10 cellular contexts compared by ENCODE assay signal in the genomic region with DNA sequence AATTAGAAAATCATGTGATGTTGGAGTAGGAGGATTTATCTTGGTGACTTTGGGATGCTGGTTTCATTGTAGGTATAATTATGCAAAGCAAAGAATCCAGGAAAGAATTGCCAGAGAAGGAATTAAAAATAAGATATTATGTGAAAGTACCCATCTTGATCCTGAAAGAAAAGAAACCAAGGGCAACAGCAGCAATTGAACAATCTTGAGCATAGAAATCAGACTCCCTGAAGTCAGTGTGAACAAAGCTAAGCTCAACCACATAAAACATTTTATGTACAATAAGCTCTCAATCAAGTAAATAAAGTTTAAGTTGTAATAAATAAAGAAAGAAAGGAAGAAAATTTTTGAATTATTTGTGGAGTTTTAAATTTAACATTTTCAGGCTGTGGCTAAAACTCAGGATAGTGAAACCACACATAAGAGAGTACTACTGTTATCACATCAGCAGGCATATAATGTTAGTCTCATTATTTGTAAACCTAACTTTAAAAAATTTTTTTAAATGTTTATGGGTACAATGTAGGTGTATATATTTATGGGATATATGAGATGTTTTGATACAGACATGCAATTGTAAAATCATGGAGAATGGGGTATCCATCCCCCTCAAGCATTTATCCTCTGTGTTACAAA. TPM values are rescaled to one million over a fixed set of nuclear protein-coding genes. Genes with fewer than 3 reads are reported as not detected.
DNase-seq lines count a peak whose midpoint lies in the region; ATAC-seq, FAIRE-seq and TF ChIP-seq lines count a peak whose summit lies in the region.
"Had no signal": no experiment of that assay in that cellular context is flagged by ENCODE, and none has a peak within 500 bp of the region (broad histone marks: within the 10 kb centered on the region; RNA-seq: fewer than 3 reads in every experiment).

No MANE protein-coding gene starts in this region.

- peak overlapping the region; percentile 45 for H3K4me3 ChIP-seq in suprapubic skin
- H3K4me3 ChIP-seq: BLaER1 treated with 17β-estradiol and CSF1 and Interleukin-3, amounts not matched to agents 10 nM and 100 nM had no signal

- peak; percentile 56 for FAIRE-seq in islet of Langerhans (lab: Jason Lieb, UNC)

- CTCF ChIA-PET in activated CD8-positive, alpha-beta memory T cell treated with anti-CD3 and anti-CD28 coated beads, Interleukin-2, amount 10 ng/mL, durations not matched to agents 7 days and 5 days (lab: Charles Lee), result interaction anchor here (0.9 to 3.6 kb wide), 5 partner anchors 11 to 34 kb away, joined by 3 to 12 read pairs (median 5); partner anchors contain the start of gene GPR55

- H3K9me3 ChIP-seq in suprapubic skin, result no peaks in the 10 kb centered on the region

- H3K9me3 Mint-ChIP-seq in activated CD8-positive, alpha-beta memory T cell treated with anti-CD3 and anti-CD28 coated beads, Interleukin-2, amount 10 ng/mL, durations not matched to agents 7 days and 5 days (ENCODE audit: low read depth), result no peaks in the 10 kb centered on the region
- no peaks in the 10 kb centered on the region for H3K9me3 Mint-ChIP-seq in activated naive CD8-positive, alpha-beta T cell (ENCODE audit: low read depth)

- H3K36me3 Mint-ChIP-seq in activated CD8-positive, alpha-beta memory T cell treated with anti-CD3 and anti-CD28 coated beads, Interleukin-2, amount 10 ng/mL, durations not matched to agents 7 days and 5 days, result peaks cover 32% of the 10 kb centered on the region
- H3K36me3 Mint-ChIP-seq in activated naive CD8-positive, alpha-beta T cell, result no peaks in the 10 kb centered on the region

- no peak for TF ChIP-seq CTCF in suprapubic skin (IDR thresholded peaks at IDR 0.05)

- peaks cover 65% of the 10 kb centered on the region for H3K4me1 Mint-ChIP-seq in activated CD8-positive, alpha-beta memory T cell treated with anti-CD3 and anti-CD28 coated beads, Interleukin-2, amount 10 ng/mL, durations not matched to agents 7 days and 5 days
- peaks cover 29% of the 10 kb centered on the region for H3K4me1 Mint-ChIP-seq in activated naive CD8-positive, alpha-beta T cell (ENCODE audit: low read depth)

- peak overlapping the region; percentile 76 for H3K4me3 Mint-ChIP-seq in activated CD8-positive, alpha-beta memory T cell treated with anti-CD3 and anti-CD28 coated beads, Interleukin-2, amount 10 ng/mL, durations not matched to agents 7 days and 5 days
- H3K4me3 Mint-ChIP-seq in activated naive CD8-positive, alpha-beta T cell, result peak overlapping the region; percentile 92

- TF ChIP-seq POLR2A in suprapubic skin (IDR thresholded peaks at IDR 0.05), result no peak

- H3K27me3 ChIP-seq in suprapubic skin, result peaks cover 15% of the 10 kb centered on the region

- DNase-seq in activated CD8-positive, alpha-beta memory T cell treated with anti-CD3 and anti-CD28 coated beads, Interleukin-2, amount 10 ng/mL, durations not matched to agents 7 days and 5 days, result no peak
- DNase-seq in activated CD8-positive, alpha-beta memory T cell treated with anti-CD3 and anti-CD28 coated beads for 24 hours, result no peak
- DNase-seq in suprapubic skin (ENCODE audit: low spot score in 2 of 2), result no peak
- DNase-seq in UCSD-AML1 (lab: John Stamatoyannopoulos, UW; ENCODE audit: unreplicated experiment), result no peak
- no peak for DNase-seq in NCI-H2029 (lab: John Stamatoyannopoulos, UW)
- DNase-seq in GOT3 (lab: John Stamatoyannopoulos, UW), result no peak
- DNase-seq: NCI-H446 treated with DMSO at 0.1 percent for 48 hours had no signal

- peaks cover 68% of the 10 kb centered on the region for H3K27me3 Mint-ChIP-seq in activated CD8-positive, alpha-beta memory T cell treated with anti-CD3 and anti-CD28 coated beads, Interleukin-2, amount 10 ng/mL, durations not matched to agents 7 days and 5 days
- peaks cover 7% of the 10 kb centered on the region for H3K27me3 Mint-ChIP-seq in activated naive CD8-positive, alpha-beta T cell

- peaks cover 14% of the 10 kb centered on the region for H3K4me1 ChIP-seq in suprapubic skin

- H3K27ac ChIP-seq in suprapubic skin, result no peak overlapping the region
- H3K27ac ChIP-seq: BLaER1 treated with 17β-estradiol and CSF1 and Interleukin-3, amounts not matched to agents 10 nM and 100 nM had no signal

- H3K27ac Mint-ChIP-seq in activated CD8-positive, alpha-beta memory T cell treated with anti-CD3 and anti-CD28 coated beads, Interleukin-2, amount 10 ng/mL, durations not matched to agents 7 days and 5 days, result peak overlapping the region; percentile 95
- H3K27ac Mint-ChIP-seq in activated naive CD8-positive, alpha-beta T cell, result peak overlapping the region; percentile 87

- TF ChIP-seq EP300 in suprapubic skin (IDR thresholded peaks at IDR 0.05), result no peak

- no peak for ATAC-seq in activated CD8-positive, alpha-beta memory T cell treated with anti-CD3 and anti-CD28 coated beads, Interleukin-2, amount 10 ng/mL, durations not matched to agents 7 days and 5 days

- no peaks in the 10 kb centered on the region for H3K36me3 ChIP-seq in suprapubic skin
- H3K36me3 ChIP-seq: BLaER1 treated with 17β-estradiol and CSF1 and Interleukin-3, amounts not matched to agents 10 nM and 100 nM had no signal

RNA-seq across cellular contexts. Expression of gene GPR55, which starts 32.8 kb away (rescaled TPM):
- total RNA-seq in activated CD8-positive, alpha-beta memory T cell treated with anti-CD3 and anti-CD28 coated beads, Interleukin-2, amount 10 ng/mL, durations not matched to agents 7 days and 5 days, result 10 to 100 TPM; 42.1 to 58.8 TPM
- total RNA-seq in suprapubic skin, result 1 to 10 TPM in 1 of 4 donors, under 1 TPM in 1, not detected in 2; 0.72 to 1.2 TPM

RNA-seq across cellular contexts. Expression of gene SPATA3, which starts 38.0 kb away (rescaled TPM):
- 1 to 10 TPM in 1 of 2 experiments, under 1 TPM in 1; 0.44 to 1.2 TPM for total RNA-seq in activated CD8-positive, alpha-beta memory T cell treated with anti-CD3 and anti-CD28 coated beads, Interleukin-2, amount 10 ng/mL, durations not matched to agents 7 days and 5 days
- not detected for total RNA-seq in suprapubic skin

Comparison
In these comparisons a context has a peak if more than half of its experiments do, and no peak if none do; other contexts are left out.
1. RNA of gene GPR55, which starts 32.8 kb away (total RNA-seq): 42.1 to 58.8 TPM in activated CD8-positive, alpha-beta memory T cell treated with anti-CD3 and anti-CD28 coated beads, Interleukin-2, amount 10 ng/mL, durations not matched to agents 7 days and 5 days; 0.72 to 1.2 TPM in suprapubic skin; every median in the first group is over 10 times any median in the second.